3 cellular contexts compared by ENCODE assay signal in the genomic region with DNA sequence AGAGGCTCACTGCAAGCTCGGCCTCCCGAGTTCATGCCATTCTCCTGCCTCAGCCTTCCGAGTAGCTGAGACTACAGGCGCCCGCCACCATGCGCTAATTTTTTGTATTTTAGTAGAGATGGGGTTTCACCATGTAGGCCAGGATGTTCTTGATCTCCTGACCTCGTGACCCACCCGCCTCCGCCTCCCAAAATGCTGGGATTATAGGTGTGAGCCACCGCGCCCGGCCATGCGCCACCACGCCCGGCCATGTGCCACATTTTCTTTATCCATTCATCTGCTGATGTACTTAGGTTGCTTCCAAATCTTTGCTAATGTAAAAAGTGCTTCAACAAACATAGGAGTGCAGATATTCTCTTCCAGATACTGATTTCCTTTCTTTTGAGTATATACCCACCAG.
"Had no signal": no experiment of that assay in that cellular context is flagged by ENCODE, and none has a peak within 500 bp of the region (broad histone marks: within the 10 kb centered on the region; RNA-seq: fewer than 3 reads in every experiment).

No MANE protein-coding gene starts in this region.

- H3K4me3 ChIP-seq: GM12878 had no signal

- ATAC-seq: GM12878 had no signal

- DNase-seq: GDM1, GF-D8 had no signal
